9 cellular contexts compared by ENCODE assay signal in genomic region chr6:3911614-3912336, GRCh38.
DNase-seq lines count a peak whose midpoint lies in the region; ATAC-seq and TF ChIP-seq lines count a peak whose summit lies in the region.
"Had no signal": no experiment of that assay in that cellular context is flagged by ENCODE, and none has a peak within 500 bp of the region (broad histone marks: within the 10 kb centered on the region; RNA-seq: fewer than 3 reads in every experiment).

No MANE protein-coding gene starts in this region.

- H3K9me3 ChIP-seq in muscle layer of duodenum (ENCODE audit: control insufficient read depth in 1 of 2, low read length in 2 of 2): no peaks in the 10 kb centered on the region

- H3K27me3 ChIP-seq in muscle layer of duodenum (ENCODE audit: low read depth, low read length): no peaks in the 10 kb centered on the region

- TF ChIP-seq CTCF in AG04449 (IDR thresholded peaks at IDR 0.05; ENCODE audit: insufficient read depth, low read length, missing control alignments) (no peak), epithelial cell of esophagus (IDR thresholded peaks at IDR 0.05; ENCODE audit: insufficient read depth, low read depth, low read length, missing control alignments) (no peak)

- H3K36me3 ChIP-seq in muscle layer of duodenum (ENCODE audit: control insufficient read depth in 1 of 2, insufficient read depth in 2 of 2, low read length in 2 of 2): peaks cover 0 to 11% of the 10 kb centered on the region in 2 donors

- CTCF ChIA-PET in AG04449 (lab: Yijun Ruan, JAX): interaction anchor here (0.6 to 5.5 kb wide), 7 partner anchors 9 to 163 kb away, joined by 3 to 35 read pairs (median 9); partner anchors contain the start of gene FAM50B

- peak overlapping the region; percentile 90 for H3K27ac ChIP-seq in muscle layer of duodenum (ENCODE audit: low read length)

- ATAC-seq in HG03457 (IDR thresholded peaks at IDR 0.05; ENCODE audit: unreplicated experiment): no peak
- no peak for ATAC-seq in HG03135 (IDR thresholded peaks at IDR 0.05; ENCODE audit: unreplicated experiment)

- DNase-seq in AG04449 (ENCODE audit: low read depth, low spot score) (peak; percentile 73), NCI-H446 treated with DMSO at 0.1 percent for 48 hours (lab: John Stamatoyannopoulos, UW) (peak; percentile 9), epithelial cell of esophagus (ENCODE audit: low read depth) (peak; percentile 77), NCI-H82 (lab: John Stamatoyannopoulos, UW) (no peak)
- no peak for DNase-seq in stimulated activated CD4-positive, alpha-beta T cell treated with anti-CD3 and anti-CD28 coated beads, Interleukin-1b, Interleukin-23, amount 100 ng/mL, for 48 hours
- DNase-seq: DND-41 had no signal

- H3K4me3 ChIP-seq in AG04449 (ENCODE audit: low read depth, low read length) (peak overlapping the region; percentile 29), epithelial cell of esophagus (ENCODE audit: low read length) (no peak overlapping the region), muscle layer of duodenum (ENCODE audit: low read depth in 1 of 2, low read length in 2 of 2) (no peak overlapping the region)

- POLR2A ChIA-PET in AG04449 (lab: Yijun Ruan, JAX): interaction anchor here (1.0 kb wide), 1 partner anchor 160 kb away, joined by 3 read pairs; no protein-coding TSS in a partner anchor

- peaks cover 9 to 25% of the 10 kb centered on the region in 2 donors for H3K4me1 ChIP-seq in muscle layer of duodenum (ENCODE audit: control insufficient read depth in 1 of 2, insufficient read depth in 2 of 2, low read length in 2 of 2)

Comparison
In these comparisons a context has a peak if more than half of its experiments do, and no peak if none do; other contexts are left out.
1. DNase-seq: peak in AG04449 (single experiment), NCI-H446 treated with DMSO at 0.1 percent for 48 hours (single experiment) and epithelial cell of esophagus (single experiment); none in NCI-H82 (single experiment) and stimulated activated CD4-positive, alpha-beta T cell treated with anti-CD3 and anti-CD28 coated beads, Interleukin-1b, Interleukin-23, amount 100 ng/mL, for 48 hours (single experiment).